In genomic region chr1:64965239-64966157, GRCh38 we compare ENCODE assay signal across 8 cellular contexts. TPM values are rescaled to one million over a fixed set of nuclear protein-coding genes. Genes with fewer than 3 reads are reported as not detected.
DNase-seq lines count a peak whose midpoint lies in the region; ATAC-seq and TF ChIP-seq lines count a peak whose summit lies in the region.

No MANE protein-coding gene starts in this region.

- peak overlapping the region; percentile 90; the same call in 1 of the 2 replicates for H3K27ac ChIP-seq in SK-N-MC

- ATAC-seq in GM19328 (IDR thresholded peaks at IDR 0.05; ENCODE audit: unreplicated experiment) (peak; percentile 36), HG03439 (IDR thresholded peaks at IDR 0.05; ENCODE audit: unreplicated experiment) (peak; percentile 46), Right ventricle myocardium superior (ENCODE audit: poor library complexity) (peak; percentile 43)
- peak; percentile 39 to 42 for ATAC-seq in activated naive CD4-positive, alpha-beta T cell treated with anti-CD3 and anti-CD28 coated beads, Interleukin-2, amount 50 U/mL, for 72 hours

- H3K27me3 ChIP-seq in BJ (ENCODE audit: control insufficient read depth, insufficient read depth, low read length) = no peaks in the 10 kb centered on the region

- peak overlapping the region; percentile 92 for H3K9ac ChIP-seq in SK-N-MC (ENCODE audit: insufficient read length)

- POLR2A ChIA-PET in BJ (lab: Charles Lee) = interaction anchor here (0.5 to 0.6 kb wide), 2 partner anchors 67 to 244 kb away, joined by 3 to 5 read pairs; no protein-coding TSS in a partner anchor

- no peaks in the 10 kb centered on the region for H3K36me3 ChIP-seq in BJ (ENCODE audit: control insufficient read depth, insufficient read depth, low read length)
- peaks cover 11% of the 10 kb centered on the region; the same call in 1 of the 2 replicates for H3K36me3 ChIP-seq in SK-N-MC (ENCODE audit: insufficient read depth, low read length)

- H3K9me3 Mint-ChIP-seq in activated naive CD4-positive, alpha-beta T cell treated with anti-CD3 and anti-CD28 coated beads, Interleukin-2, amount 50 U/mL, for 72 hours = no peaks in the 10 kb centered on the region

- H3K4me3 ChIP-seq in BJ (ENCODE audit: low read depth, low read length) (peak overlapping the region; percentile 56), SK-N-MC (peak overlapping the region; percentile 84)

- H3K9me3 ChIP-seq in SK-N-MC (ENCODE audit: low read depth, low read length) = no peaks in the 10 kb centered on the region

- peaks cover 8 to 10% of the 10 kb centered on the region in 2 donors for H3K36me3 Mint-ChIP-seq in activated naive CD4-positive, alpha-beta T cell treated with anti-CD3 and anti-CD28 coated beads, Interleukin-2, amount 50 U/mL, for 72 hours

- no peak for DNase-seq in BJ (ENCODE audit: low read depth)
- no peak for DNase-seq in SK-N-MC (ENCODE audit: low read depth, low spot score)
- DNase-seq in activated naive CD4-positive, alpha-beta T cell treated with anti-CD3 and anti-CD28 coated beads, Interleukin-2, amount 50 U/mL, for 72 hours (ENCODE audit: low spot score in 2 of 2) = peak; percentile 65 to 73
- peak; percentile 82 for DNase-seq in Right ventricle myocardium superior
- DNase-seq in pons (ENCODE audit: low spot score) = peak; percentile 33
- peak; percentile 75 for DNase-seq in ureter (ENCODE audit: low spot score)

- intact Hi-C loops in Right ventricle myocardium superior (cut with DNase I) = no loop called here

- CTCF ChIA-PET in BJ (lab: Yijun Ruan, JAX) = interaction anchor here (0.7 to 1.1 kb wide), 4 partner anchors 12 to 142 kb away, joined by 3 read pairs; no protein-coding TSS in a partner anchor

- no peak for TF ChIP-seq CTCF in BJ (IDR thresholded peaks at IDR 0.05; ENCODE audit: insufficient read depth, low read depth, low read length)

- peak overlapping the region; percentile 93 to 94 for H3K27ac Mint-ChIP-seq in activated naive CD4-positive, alpha-beta T cell treated with anti-CD3 and anti-CD28 coated beads, Interleukin-2, amount 50 U/mL, for 72 hours

RNA-seq across cellular contexts. Expression of gene JAK1, which starts 0.9 kb away (rescaled TPM):
- 95.0 and 121 TPM in 2 replicates for polyA plus RNA-seq in BJ (2011; rRNA removed)
- polyA minus RNA-seq in BJ (2011; rRNA and poly(A)+ RNA removed) = 110 and 124 TPM in 2 replicates
- total RNA-seq in activated naive CD4-positive, alpha-beta T cell treated with anti-CD3 and anti-CD28 coated beads, Interleukin-2, amount 50 U/mL, for 72 hours = 100 to 1,000 TPM in 1 of 2 donors, 10 to 100 TPM in 1; 95.3 to 133 TPM
- 94.1 TPM for total RNA-seq in Right ventricle myocardium superior
- total RNA-seq in ureter = 116 TPM

Comparison
In these comparisons a context has a peak if more than half of its experiments do, and no peak if none do; other contexts are left out.
1. DNase-seq: peak in activated naive CD4-positive, alpha-beta T cell treated with anti-CD3 and anti-CD28 coated beads, Interleukin-2, amount 50 U/mL, for 72 hours (2 of 2), Right ventricle myocardium superior (single experiment), pons (single experiment) and ureter (single experiment); none in BJ (single experiment) and SK-N-MC (single experiment).
2. Peak in every context shown above with its lines, with median percentiles within 50 percentile points of each other: ATAC-seq.